Comparison of ENCODE assay signal across 25 cellular contexts in genomic region chr2:145199832-145200231, GRCh38.
"Had no signal": no experiment of that assay in that cellular context is flagged by ENCODE, and none has a peak within 500 bp of the region (broad histone marks: within the 10 kb centered on the region; RNA-seq: fewer than 3 reads in every experiment).

No MANE protein-coding gene starts in this region.

- H3K36me3 Mint-ChIP-seq: immature natural killer cell; memory B cell; naive thymus-derived CD4-positive, alpha-beta T cell; natural killer cell treated with Interleukin-12 subunit alpha and Interleukin-12 subunit beta and Interleukin-15 and Interleukin-18, amount 100 ng/mL, for 72 hours; neural progenitor cell; stimulated activated naive B cell treated with anti-CD40 and anti-IgM and Interleukin-4, amounts not matched to agents 10 μg/mL and 1 μg/mL and 100 μg/mL, for 72 hours had no signal

- H3K27me3 Mint-ChIP-seq: memory B cell; progenitor cell of endocrine pancreas; stimulated activated naive B cell treated with anti-CD40 and anti-IgM and Interleukin-4, amounts not matched to agents 10 μg/mL and 1 μg/mL and 100 μg/mL, for 72 hours had no signal

- DNase-seq: immature natural killer cell; kidney; left ventricle myocardium inferior; mucosa of descending colon; naive thymus-derived CD4-positive, alpha-beta T cell; ovary; right lobe of liver; stimulated activated CD4-positive, alpha-beta T cell treated with anti-CD3 and anti-CD28 coated beads, Interleukin-12 subunit alpha, Interleukin-12 subunit beta, amount 100 ng/mL, for 4 hours; stimulated activated CD4-positive, alpha-beta T cell treated with anti-CD3 and anti-CD28 coated beads, Interleukin-15, amount 100 ng/mL, for 24 hours; stimulated activated CD4-positive, alpha-beta T cell treated with anti-CD3 and anti-CD28 coated beads, Interleukin-2, amount 100 ng/mL, for 24 hours; stimulated activated CD4-positive, alpha-beta T cell treated with anti-CD3 and anti-CD28 coated beads, Interleukin-4, amount 100 ng/mL, for 1 hour; stimulated activated naive B cell treated with anti-CD40 and anti-IgM and Interleukin-4, amounts not matched to agents 10 μg/mL and 1 μg/mL and 100 μg/mL, for 72 hours; stimulated activated naive CD8-positive, alpha-beta T cell treated with anti-CD3 and anti-CD28 coated beads, Interleukin-15, Interleukin-2, amounts not matched to agents 100 U/mL and 50 U/mL, for 24 hours; stomach; thyroid gland; transverse colon; upper lobe of left lung had no signal

- H3K4me3 ChIP-seq: left ventricle myocardium inferior, mucosa of descending colon, neural progenitor cell, ovary, right atrium auricular region, right lobe of liver, smooth muscle cell, stomach, testis, thyroid gland, transverse colon, upper lobe of left lung, vagina had no signal

- H3K27ac ChIP-seq: left ventricle myocardium inferior, neural progenitor cell, ovary, right atrium auricular region, right lobe of liver, stomach, testis, thyroid gland, transverse colon, upper lobe of left lung, vagina had no signal

- ATAC-seq: mucosa of descending colon; naive thymus-derived CD4-positive, alpha-beta T cell; natural killer cell treated with Interleukin-12 subunit alpha and Interleukin-12 subunit beta and Interleukin-15 and Interleukin-18, amount 100 ng/mL, for 72 hours; right lobe of liver; stimulated activated naive B cell treated with anti-CD40 and anti-IgM and Interleukin-4, amounts not matched to agents 10 μg/mL and 1 μg/mL and 100 μg/mL, for 72 hours; stimulated activated naive CD8-positive, alpha-beta T cell treated with anti-CD3 and anti-CD28 coated beads, Interleukin-15, Interleukin-2, amounts not matched to agents 100 U/mL and 50 U/mL, for 24 hours had no signal

- H3K9me3 Mint-ChIP-seq: immature natural killer cell; memory B cell; naive thymus-derived CD4-positive, alpha-beta T cell; natural killer cell treated with Interleukin-12 subunit alpha and Interleukin-12 subunit beta and Interleukin-15 and Interleukin-18, amount 100 ng/mL, for 72 hours; neural progenitor cell; stimulated activated naive B cell treated with anti-CD40 and anti-IgM and Interleukin-4, amounts not matched to agents 10 μg/mL and 1 μg/mL and 100 μg/mL, for 72 hours had no signal

- H3K4me1 ChIP-seq: right lobe of liver, testis, thyroid gland, transverse colon, upper lobe of left lung, vagina had no signal

- H3K4me3 Mint-ChIP-seq: immature natural killer cell; memory B cell; naive thymus-derived CD4-positive, alpha-beta T cell; natural killer cell treated with Interleukin-12 subunit alpha and Interleukin-12 subunit beta and Interleukin-15 and Interleukin-18, amount 100 ng/mL, for 72 hours; neural progenitor cell; stimulated activated naive B cell treated with anti-CD40 and anti-IgM and Interleukin-4, amounts not matched to agents 10 μg/mL and 1 μg/mL and 100 μg/mL, for 72 hours had no signal

- H3K27ac Mint-ChIP-seq: immature natural killer cell; memory B cell; naive thymus-derived CD4-positive, alpha-beta T cell; natural killer cell treated with Interleukin-12 subunit alpha and Interleukin-12 subunit beta and Interleukin-15 and Interleukin-18, amount 100 ng/mL, for 72 hours; neural progenitor cell; progenitor cell of endocrine pancreas; stimulated activated naive B cell treated with anti-CD40 and anti-IgM and Interleukin-4, amounts not matched to agents 10 μg/mL and 1 μg/mL and 100 μg/mL, for 72 hours had no signal

- H3K4me1 Mint-ChIP-seq: immature natural killer cell; memory B cell; naive thymus-derived CD4-positive, alpha-beta T cell; stimulated activated naive B cell treated with anti-CD40 and anti-IgM and Interleukin-4, amounts not matched to agents 10 μg/mL and 1 μg/mL and 100 μg/mL, for 72 hours had no signal

- H3K9me3 ChIP-seq: left ventricle myocardium inferior, mucosa of descending colon, ovary, right atrium auricular region, right lobe of liver, stomach, testis, thyroid gland, transverse colon, upper lobe of left lung, vagina had no signal

- H3K27me3 ChIP-seq: neural progenitor cell, right atrium auricular region, right lobe of liver, stomach, testis, thyroid gland, transverse colon, upper lobe of left lung, vagina had no signal

- H3K36me3 ChIP-seq: left ventricle myocardium inferior, neural progenitor cell, ovary, right atrium auricular region, right lobe of liver, stomach, thyroid gland, transverse colon, upper lobe of left lung, vagina had no signal
